Comparison of ENCODE assay signal across 12 cellular contexts in the genomic region with DNA sequence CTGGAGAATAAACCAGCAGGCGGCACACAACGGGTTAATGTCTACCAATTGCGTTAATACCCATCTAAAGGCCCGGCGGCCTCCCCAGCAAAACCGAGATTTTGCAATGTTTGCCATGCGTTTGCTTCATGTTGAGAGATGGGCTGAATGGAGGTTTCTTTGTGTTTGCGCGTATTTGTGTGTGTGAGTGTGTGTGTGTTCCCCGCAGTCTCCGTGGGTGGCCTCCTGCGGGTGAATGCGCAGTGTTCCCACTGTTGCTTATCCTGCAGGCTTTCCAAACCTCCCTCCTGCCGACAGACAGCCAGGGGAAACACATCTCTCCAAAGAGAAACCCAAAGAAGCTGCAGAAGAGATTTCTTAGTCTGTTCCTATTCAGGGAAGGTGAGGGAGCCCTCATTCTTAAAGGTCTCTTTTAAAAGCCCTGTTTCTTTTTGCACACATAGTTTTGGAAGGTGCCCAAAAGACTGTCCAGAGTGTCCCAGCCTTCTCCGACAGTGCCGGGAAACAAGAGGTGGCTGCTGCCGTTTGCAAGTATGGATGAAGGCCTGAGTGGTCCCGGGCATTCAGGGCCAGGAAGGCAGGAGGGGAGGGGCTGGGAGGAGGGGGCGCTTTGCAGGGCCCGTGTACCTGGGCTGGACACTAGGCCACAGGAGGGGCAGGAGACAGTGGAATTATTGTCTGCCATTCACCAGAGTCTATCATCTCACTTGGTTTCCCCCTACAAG.
DNase-seq lines count a peak whose midpoint lies in the region; ATAC-seq, FAIRE-seq and TF ChIP-seq lines count a peak whose summit lies in the region.
"Had no signal": no experiment of that assay in that cellular context is flagged by ENCODE, and none has a peak within 500 bp of the region (broad histone marks: within the 10 kb centered on the region; RNA-seq: fewer than 3 reads in every experiment).

No MANE protein-coding gene starts in this region.

- H3K27me3 ChIP-seq in hepatocyte (no peaks in the 10 kb centered on the region), pancreas (no peaks in the 10 kb centered on the region)
- peaks cover 16% of the 10 kb centered on the region for H3K27me3 ChIP-seq in CD8-positive, alpha-beta memory T cell (ENCODE audit: insufficient read depth, low read length, poor library complexity, severe bottlenecking)

- H3K27ac ChIP-seq in hepatocyte: peak overlapping the region; percentile 93
- H3K27ac ChIP-seq in pancreas: peak overlapping the region in 1 of 4 donors; percentile 30
- H3K27ac ChIP-seq in CD8-positive, alpha-beta memory T cell (ENCODE audit: low read depth, low read length): no peak overlapping the region
- H3K27ac ChIP-seq: neutrophil had no signal

- H3K9me2 ChIP-seq in hepatocyte (replicated peaks; ENCODE audit: insufficient read depth): no peaks in the 10 kb centered on the region

- no peak for ATAC-seq in activated naive CD8-positive, alpha-beta T cell treated with anti-CD3 and anti-CD28 coated beads, Interleukin-2, amount 50 U/mL, for 24 hours
- peak in 3 of 4 donors; percentile 30 to 59 (median 41) for ATAC-seq in pancreas
- ATAC-seq in GM18511 (IDR thresholded peaks at IDR 0.05; ENCODE audit: unreplicated experiment): no peak
- ATAC-seq in GM18520 (IDR thresholded peaks at IDR 0.05; ENCODE audit: unreplicated experiment): no peak
- no peak for ATAC-seq in GM18505 (IDR thresholded peaks at IDR 0.05; ENCODE audit: unreplicated experiment)

- H3K79me2 ChIP-seq in hepatocyte: no peaks in the 10 kb centered on the region

- peak overlapping the region; percentile 75 for H3K4me2 ChIP-seq in hepatocyte

- peaks cover 10% of the 10 kb centered on the region for H3K4me1 Mint-ChIP-seq in activated naive CD8-positive, alpha-beta T cell treated with anti-CD3 and anti-CD28 coated beads, Interleukin-2, amount 50 U/mL, for 24 hours
- H3K4me1 Mint-ChIP-seq in CD8-positive, alpha-beta memory T cell: peaks cover 5 to 9% (median 9%) of the 10 kb centered on the region in 3 donors
- H3K4me1 Mint-ChIP-seq: activated CD4-positive, alpha-beta T cell treated with anti-CD3 and anti-CD28 coated beads, Interleukin-2, amount 10 ng/mL, durations not matched to agents 24 days and 14 days had no signal

- CTCF ChIA-PET in CD8-positive, alpha-beta memory T cell (lab: Charles Lee): no interaction called here

- H3K27me3 Mint-ChIP-seq in activated naive CD8-positive, alpha-beta T cell treated with anti-CD3 and anti-CD28 coated beads, Interleukin-2, amount 50 U/mL, for 24 hours: peaks cover 7% of the 10 kb centered on the region
- H3K27me3 Mint-ChIP-seq in CD8-positive, alpha-beta memory T cell: peaks cover 6 to 21% of the 10 kb centered on the region in 2 donors

- TF ChIP-seq CTCF in hepatocyte (IDR thresholded peaks at IDR 0.05; ENCODE audit: poor library complexity) (no peak), pancreas (IDR thresholded peaks at IDR 0.05) (no peak)

- H3K36me3 ChIP-seq in hepatocyte (replicated peaks; ENCODE audit: insufficient read depth, low read depth): no peaks in the 10 kb centered on the region
- H3K36me3 ChIP-seq in pancreas: no peaks in the 10 kb centered on the region
- H3K36me3 ChIP-seq in CD8-positive, alpha-beta memory T cell (ENCODE audit: insufficient read depth, low read length): no peaks in the 10 kb centered on the region
- H3K36me3 ChIP-seq: neutrophil had no signal

- peak overlapping the region; percentile 73 for H3K27ac Mint-ChIP-seq in activated naive CD8-positive, alpha-beta T cell treated with anti-CD3 and anti-CD28 coated beads, Interleukin-2, amount 50 U/mL, for 24 hours
- H3K27ac Mint-ChIP-seq in CD8-positive, alpha-beta memory T cell: peak overlapping the region in 2 of 8 donors; percentile 36 to 37
- H3K27ac Mint-ChIP-seq: activated CD4-positive, alpha-beta T cell treated with anti-CD3 and anti-CD28 coated beads, Interleukin-2, amount 10 ng/mL, durations not matched to agents 24 days and 14 days had no signal

- no peak overlapping the region for H2AFZ ChIP-seq in hepatocyte

- DNase-seq in H4 (ENCODE audit: low spot score) (peak; percentile 24), hepatocyte (ENCODE audit: low spot score) (peak; percentile 60), pancreas (no peak)
- no peak for DNase-seq in activated naive CD8-positive, alpha-beta T cell treated with anti-CD3 and anti-CD28 coated beads, Interleukin-2, amount 50 U/mL, for 24 hours
- no peak for DNase-seq in CD8-positive, alpha-beta memory T cell
- DNase-seq: activated CD4-positive, alpha-beta T cell treated with anti-CD3 and anti-CD28 coated beads, Interleukin-2, amount 10 ng/mL, durations not matched to agents 24 days and 14 days; dermis blood vessel endothelial cell; NCI-H446 had no signal

- H3K9me3 ChIP-seq in hepatocyte (ENCODE audit: low read depth) (no peaks in the 10 kb centered on the region), pancreas (no peaks in the 10 kb centered on the region)
- no peaks in the 10 kb centered on the region for H3K9me3 ChIP-seq in CD8-positive, alpha-beta memory T cell (ENCODE audit: low read length)
- H3K9me3 ChIP-seq: neutrophil had no signal

- 6% methylated on average over 18 of the region's 20 CpGs for WGBS in hepatocyte (ENCODE audit: low lambda C conversion rate, missing lambda C conversion rate)
- WGBS in pancreas, 2 donors: 23 to 36% methylated on average over 20 of the region's 20 CpGs

- no peaks in the 10 kb centered on the region for H4K20me1 ChIP-seq in hepatocyte (ENCODE audit: insufficient read depth, poor library complexity, severe bottlenecking)

- H3K4me1 ChIP-seq in hepatocyte (ENCODE audit: insufficient read depth) (peaks cover 34% of the 10 kb centered on the region), pancreas (no peaks in the 10 kb centered on the region)
- no peaks in the 10 kb centered on the region for H3K4me1 ChIP-seq in CD8-positive, alpha-beta memory T cell (ENCODE audit: insufficient read depth, low read length)

- no peaks in the 10 kb centered on the region for H3K36me3 Mint-ChIP-seq in activated naive CD8-positive, alpha-beta T cell treated with anti-CD3 and anti-CD28 coated beads, Interleukin-2, amount 50 U/mL, for 24 hours (ENCODE audit: low read depth)
- H3K36me3 Mint-ChIP-seq in CD8-positive, alpha-beta memory T cell: no peaks in the 10 kb centered on the region

- H3K4me3 Mint-ChIP-seq in activated naive CD8-positive, alpha-beta T cell treated with anti-CD3 and anti-CD28 coated beads, Interleukin-2, amount 50 U/mL, for 24 hours: no peak overlapping the region
- H3K4me3 Mint-ChIP-seq in CD8-positive, alpha-beta memory T cell: peak overlapping the region in 3 of 7 donors; percentile 24 to 77 (median 48)
- H3K4me3 Mint-ChIP-seq: activated CD4-positive, alpha-beta T cell treated with anti-CD3 and anti-CD28 coated beads, Interleukin-2, amount 10 ng/mL, durations not matched to agents 24 days and 14 days had no signal

- intact Hi-C loops in pancreas (cut with DNase I): no loop called here

- POLR2A ChIA-PET in CD8-positive, alpha-beta memory T cell (lab: Charles Lee): no interaction called here

- no peak for FAIRE-seq in pancreas (lab: Jason Lieb, UNC)

- TF ChIP-seq POLR2A in GM18505 (IDR thresholded peaks at IDR 0.05; ENCODE audit: borderline replicate concordance, extremely low read depth, insufficient read depth, insufficient read length): no peak

- H3K9me3 Mint-ChIP-seq in activated naive CD8-positive, alpha-beta T cell treated with anti-CD3 and anti-CD28 coated beads, Interleukin-2, amount 50 U/mL, for 24 hours: no peaks in the 10 kb centered on the region
- no peaks in the 10 kb centered on the region for H3K9me3 Mint-ChIP-seq in CD8-positive, alpha-beta memory T cell
- H3K9me3 Mint-ChIP-seq: activated CD4-positive, alpha-beta T cell treated with anti-CD3 and anti-CD28 coated beads, Interleukin-2, amount 10 ng/mL, durations not matched to agents 24 days and 14 days had no signal

- H3K4me3 ChIP-seq in hepatocyte (no peak overlapping the region), pancreas (no peak overlapping the region)
- no peak overlapping the region for H3K4me3 ChIP-seq in CD8-positive, alpha-beta memory T cell (ENCODE audit: low read length)

Comparison
In these comparisons a context has a peak if more than half of its experiments do, and no peak if none do; other contexts are left out.
1. DNase-seq: peak in H4 (single experiment) and hepatocyte (single experiment); none in activated naive CD8-positive, alpha-beta T cell treated with anti-CD3 and anti-CD28 coated beads, Interleukin-2, amount 50 U/mL, for 24 hours (single experiment), pancreas (0 of 6) and CD8-positive, alpha-beta memory T cell (0 of 5).
2. ATAC-seq: peak in pancreas (3 of 4); none in activated naive CD8-positive, alpha-beta T cell treated with anti-CD3 and anti-CD28 coated beads, Interleukin-2, amount 50 U/mL, for 24 hours (single experiment), GM18511 (single experiment), GM18520 (single experiment) and GM18505 (single experiment).